In genomic region chr11:125720781-125721180, GRCh38 we compare ENCODE assay signal across 38 cellular contexts. TPM values are rescaled to one million over a fixed set of nuclear protein-coding genes. Genes with fewer than 3 reads are reported as not detected.
"Had no signal": no experiment of that assay in that cellular context is flagged by ENCODE, and none has a peak within 500 bp of the region (broad histone marks: within the 10 kb centered on the region; RNA-seq: fewer than 3 reads in every experiment).

No MANE protein-coding gene starts in this region.

- H3K36me3 ChIP-seq: adrenal gland, ascending aorta, brain microvascular endothelial cell, heart right ventricle, sigmoid colon, uterus, WERI-Rb-1 had no signal

- H3K4me3 ChIP-seq: adrenal gland, ascending aorta, coronary artery, dorsolateral prefrontal cortex, heart right ventricle, psoas muscle, sigmoid colon, uterus had no signal

- H3K36me3 Mint-ChIP-seq: activated naive CD8-positive, alpha-beta T cell treated with anti-CD3 and anti-CD28 coated beads for 36 hours; memory B cell; stimulated activated effector memory CD8-positive, alpha-beta T cell treated with anti-CD3 and anti-CD28 coated beads, Interleukin-12 subunit alpha, Interleukin-12 subunit beta, amount 100 ng/mL, for 72 hours; type B pancreatic cell had no signal

- ATAC-seq: activated CD4-positive, CD25-positive, alpha-beta regulatory T cell treated with anti-CD3 and anti-CD28 coated beads, Interleukin-2, amount 50 U/mL, for 24 hours; effector memory CD8-positive, alpha-beta T cell; heart right ventricle; naive thymus-derived CD4-positive, alpha-beta T cell; psoas muscle; stimulated activated effector memory CD8-positive, alpha-beta T cell treated with anti-CD3 and anti-CD28 coated beads, Interleukin-12 subunit alpha, Interleukin-12 subunit beta, amount 100 ng/mL, for 72 hours; stimulated activated naive CD8-positive, alpha-beta T cell treated with anti-CD3 and anti-CD28 coated beads, Interleukin-15, amount 100 ng/mL, for 72 hours had no signal

- FAIRE-seq: small intestine, TTC549 had no signal

- H3K9ac ChIP-seq: parathyroid adenoma had no signal

- DNase-seq: activated CD4-positive, alpha-beta T cell treated with anti-CD3 and anti-CD28 coated beads for 48 hours; activated CD4-positive, alpha-beta T cell treated with anti-CD3 and anti-CD28 coated beads, Interleukin-2, amount 50 U/mL, for 48 hours; activated CD8-positive, alpha-beta memory T cell treated with anti-CD3 and anti-CD28 coated beads for 24 hours; activated effector memory CD4-positive, alpha-beta T cell treated with Interleukin-2 at 50 U/mL for 16 hours; activated naive CD4-positive, alpha-beta T cell treated with anti-CD3 and anti-CD28 coated beads for 36 hours; activated naive CD8-positive, alpha-beta T cell treated with anti-CD3 and anti-CD28 coated beads for 36 hours; adrenal gland; brain microvascular endothelial cell; dorsolateral prefrontal cortex; effector memory CD8-positive, alpha-beta T cell; foreskin fibroblast; heart right ventricle; midbrain; naive thymus-derived CD4-positive, alpha-beta T cell; nucleus accumbens; psoas muscle; sigmoid colon; small intestine; stimulated activated CD4-positive, alpha-beta T cell treated with anti-CD3 and anti-CD28 coated beads, Interleukin-4, amount 100 ng/mL, for 24 hours; stimulated activated naive CD8-positive, alpha-beta T cell treated with anti-CD3 and anti-CD28 coated beads, Interleukin-15, amount 100 ng/mL, for 72 hours; substantia nigra; uterus; WERI-Rb-1 had no signal

- H3K4me1 ChIP-seq: adrenal gland, ascending aorta, heart right ventricle, parathyroid adenoma, psoas muscle, sigmoid colon, uterus had no signal

- H2AFZ ChIP-seq: parathyroid adenoma had no signal

- H3K27ac Mint-ChIP-seq: activated naive CD4-positive, alpha-beta T cell treated with anti-CD3 and anti-CD28 coated beads for 36 hours; activated naive CD8-positive, alpha-beta T cell treated with anti-CD3 and anti-CD28 coated beads for 36 hours; effector memory CD8-positive, alpha-beta T cell; memory B cell; stimulated activated effector memory CD8-positive, alpha-beta T cell treated with anti-CD3 and anti-CD28 coated beads, Interleukin-12 subunit alpha, Interleukin-12 subunit beta, amount 100 ng/mL, for 72 hours; stimulated activated naive CD8-positive, alpha-beta T cell treated with anti-CD3 and anti-CD28 coated beads, Interleukin-15, amount 100 ng/mL, for 72 hours; type B pancreatic cell had no signal

- H3K79me2 ChIP-seq: parathyroid adenoma had no signal

- H3K4me3 Mint-ChIP-seq: activated naive CD4-positive, alpha-beta T cell treated with anti-CD3 and anti-CD28 coated beads for 36 hours; activated naive CD8-positive, alpha-beta T cell treated with anti-CD3 and anti-CD28 coated beads for 36 hours; effector memory CD8-positive, alpha-beta T cell; memory B cell; naive thymus-derived CD4-positive, alpha-beta T cell; stimulated activated effector memory CD8-positive, alpha-beta T cell treated with anti-CD3 and anti-CD28 coated beads, Interleukin-12 subunit alpha, Interleukin-12 subunit beta, amount 100 ng/mL, for 72 hours; stimulated activated naive CD8-positive, alpha-beta T cell treated with anti-CD3 and anti-CD28 coated beads, Interleukin-15, amount 100 ng/mL, for 72 hours; type B pancreatic cell had no signal

- H3K9me3 ChIP-seq: adrenal gland, ascending aorta, psoas muscle, sigmoid colon, uterus had no signal

- H3K27me3 ChIP-seq: ascending aorta, brain microvascular endothelial cell, sigmoid colon, uterus had no signal

- H3K9me3 Mint-ChIP-seq: activated naive CD4-positive, alpha-beta T cell treated with anti-CD3 and anti-CD28 coated beads for 36 hours; activated naive CD8-positive, alpha-beta T cell treated with anti-CD3 and anti-CD28 coated beads for 36 hours; effector memory CD8-positive, alpha-beta T cell; stimulated activated effector memory CD8-positive, alpha-beta T cell treated with anti-CD3 and anti-CD28 coated beads, Interleukin-12 subunit alpha, Interleukin-12 subunit beta, amount 100 ng/mL, for 72 hours; stimulated activated naive CD8-positive, alpha-beta T cell treated with anti-CD3 and anti-CD28 coated beads, Interleukin-15, amount 100 ng/mL, for 72 hours; type B pancreatic cell had no signal

- H3K27ac ChIP-seq: adrenal gland, ascending aorta, brain microvascular endothelial cell, coronary artery, dorsolateral prefrontal cortex, heart right ventricle, parathyroid adenoma, psoas muscle, sigmoid colon, uterus, WERI-Rb-1 had no signal

- H3K4me1 Mint-ChIP-seq: activated naive CD8-positive, alpha-beta T cell treated with anti-CD3 and anti-CD28 coated beads for 36 hours; memory B cell; stimulated activated effector memory CD8-positive, alpha-beta T cell treated with anti-CD3 and anti-CD28 coated beads, Interleukin-12 subunit alpha, Interleukin-12 subunit beta, amount 100 ng/mL, for 72 hours; stimulated activated naive CD8-positive, alpha-beta T cell treated with anti-CD3 and anti-CD28 coated beads, Interleukin-15, amount 100 ng/mL, for 72 hours had no signal

RNA-seq across cellular contexts. Expression of gene PATE1, which starts 25.3 kb away (rescaled TPM):
- total RNA-seq: activated naive CD4-positive, alpha-beta T cell treated with anti-CD3 and anti-CD28 coated beads for 36 hours; activated naive CD8-positive, alpha-beta T cell treated with anti-CD3 and anti-CD28 coated beads for 36 hours; adrenal gland; ascending aorta; cardiac septum; cerebellum; dorsolateral prefrontal cortex; fibroblast of lung; heart right ventricle; kidney epithelial cell; lower leg skin; naive thymus-derived CD4-positive, alpha-beta T cell; psoas muscle; sigmoid colon; uterus had no signal
- polyA plus RNA-seq: adrenal gland; esophagus; fibroblast of lung; heart right ventricle; naive thymus-derived CD4-positive, alpha-beta T cell; neural cell; psoas muscle; sigmoid colon; small intestine had no signal

RNA-seq across cellular contexts. Expression of gene ACRV1, which starts 40.1 kb away (rescaled TPM):
- total RNA-seq: activated naive CD4-positive, alpha-beta T cell treated with anti-CD3 and anti-CD28 coated beads for 36 hours; activated naive CD8-positive, alpha-beta T cell treated with anti-CD3 and anti-CD28 coated beads for 36 hours; adrenal gland; ascending aorta; cardiac septum; fibroblast of lung; heart right ventricle; kidney epithelial cell; lower leg skin; naive thymus-derived CD4-positive, alpha-beta T cell; psoas muscle; sigmoid colon; uterus had no signal
- polyA plus RNA-seq: esophagus; fibroblast of lung; heart right ventricle; naive thymus-derived CD4-positive, alpha-beta T cell; sigmoid colon had no signal

RNA-seq across cellular contexts. Expression of gene PATE2, which starts 57.8 kb away (rescaled TPM):
- total RNA-seq: activated naive CD4-positive, alpha-beta T cell treated with anti-CD3 and anti-CD28 coated beads for 36 hours; activated naive CD8-positive, alpha-beta T cell treated with anti-CD3 and anti-CD28 coated beads for 36 hours; ascending aorta; cardiac septum; heart right ventricle; kidney epithelial cell; lower leg skin; naive thymus-derived CD4-positive, alpha-beta T cell had no signal
- polyA plus RNA-seq: adrenal gland; esophagus; fibroblast of lung; heart right ventricle; naive thymus-derived CD4-positive, alpha-beta T cell; neural cell; psoas muscle; sigmoid colon; small intestine had no signal
